24 cellular contexts compared by ENCODE assay signal in genomic region chr1:63678200-63678599, GRCh38.
DNase-seq lines count a peak whose midpoint lies in the region; ATAC-seq, FAIRE-seq and TF ChIP-seq lines count a peak whose summit lies in the region.
"Had no signal": no experiment of that assay in that cellular context is flagged by ENCODE, and none has a peak within 500 bp of the region (broad histone marks: within the 10 kb centered on the region; RNA-seq: fewer than 3 reads in every experiment).

No MANE protein-coding gene starts in this region.

- no peak for DNase-seq in A549 (ENCODE audit: low read depth in 1 of 2, low spot score in 1 of 2)
- no peak for DNase-seq in Caco-2
- DNase-seq in right cardiac atrium, result no peak
- no peak for DNase-seq in kidney glomerular epithelial cell (lab: John Stamatoyannopoulos, UW)
- DNase-seq: 8988T; AML-193; CD4-positive, alpha-beta T cell; CD8-positive, alpha-beta T cell; DMS 273 treated with DMSO at 0.1 percent for 48 hours; DMS153; DMS53; DMS79; DND-41; EL; GDM1 had no signal

- FAIRE-seq in A549 (lab: Jason Lieb, UNC), result no peak
- FAIRE-seq: A204.1, GM12878, GM12892, GM18507 had no signal

- intact Hi-C loops in Caco-2 (cut with micrococcal nuclease; ENCODE audit: unreplicated experiment), result loop anchor here (10.0 kb wide), 1 partner anchor 377 kb away; no protein-coding TSS in a partner anchor
- intact Hi-C loops in right cardiac atrium (cut with DNase I), result loop anchor here (5.0 to 10.0 kb wide), 2 partner anchors 567 to 569 kb away; no protein-coding TSS in a partner anchor

- no peak overlapping the region for H3K4me2 ChIP-seq in A549
- H3K4me2 ChIP-seq: BLaER1 treated with 17β-estradiol and CSF1 and Interleukin-3, amounts not matched to agents 10 nM and 100 nM had no signal

- H3K27me3 ChIP-seq in Caco-2 (replicated peaks; ENCODE audit: control insufficient read depth, insufficient read depth, low read length), result no peaks in the 10 kb centered on the region
- H3K27me3 ChIP-seq in right cardiac atrium (ENCODE audit: control insufficient read depth, insufficient read depth), result no peaks in the 10 kb centered on the region
- H3K27me3 ChIP-seq: BLaER1 treated with 17β-estradiol and CSF1 and Interleukin-3, amounts not matched to agents 10 nM and 100 nM had no signal

- peaks cover 16% of the 10 kb centered on the region for H3K4me1 Mint-ChIP-seq in Caco-2 (ENCODE audit: low read depth, unreplicated experiment)
- peaks cover 24% of the 10 kb centered on the region for H3K4me1 Mint-ChIP-seq in nephron
- H3K4me1 Mint-ChIP-seq: B cell had no signal

- no peak for TF ChIP-seq CTCF in A549 (IDR thresholded peaks at IDR 0.05)
- no peak for TF ChIP-seq CTCF in Caco-2 (IDR thresholded peaks at IDR 0.05; ENCODE audit: insufficient read depth in 1 of 2, low read depth in 1 of 2, low read length in 1 of 2, severe bottlenecking in 1 of 2, unreplicated experiment in 1 of 2)
- TF ChIP-seq CTCF in nephron (IDR thresholded peaks at IDR 0.05; ENCODE audit: unreplicated experiment in 3 of 3), result no peak

- H3K27me3 Mint-ChIP-seq in Caco-2 (ENCODE audit: insufficient read depth, unreplicated experiment) (no peaks in the 10 kb centered on the region), nephron (ENCODE audit: low read depth) (peaks cover 3% of the 10 kb centered on the region)
- H3K27me3 Mint-ChIP-seq: CD4-positive, alpha-beta T cell had no signal

- no peak overlapping the region for H3K4me3 Mint-ChIP-seq in Caco-2 (ENCODE audit: unreplicated experiment)
- no peak overlapping the region for H3K4me3 Mint-ChIP-seq in nephron
- H3K4me3 Mint-ChIP-seq: B cell; CD4-positive, alpha-beta T cell; CD8-positive, alpha-beta T cell had no signal

- H3K9me3 ChIP-seq in A549 (peaks cover 15% of the 10 kb centered on the region), Caco-2 (no peaks in the 10 kb centered on the region), right cardiac atrium (ENCODE audit: control insufficient read depth, low read length) (no peaks in the 10 kb centered on the region)

- H3K27ac Mint-ChIP-seq in Caco-2 (ENCODE audit: unreplicated experiment), result peak overlapping the region; percentile 67
- peak overlapping the region in 2 of 3 experiments; percentile 10 to 85 for H3K27ac Mint-ChIP-seq in nephron
- H3K27ac Mint-ChIP-seq: B cell; CD4-positive, alpha-beta T cell; CD8-positive, alpha-beta T cell had no signal

- no peak for TF ChIP-seq POLR2A in A549 (IDR thresholded peaks at IDR 0.05; ENCODE audit: low read length)

- CTCF ChIA-PET in A549 (lab: Yijun Ruan, JAX), result interaction anchor here (1.3 to 1.9 kb wide), 2 partner anchors 16 to 564 kb away, joined by 4 to 6 read pairs; no protein-coding TSS in a partner anchor
- CTCF ChIA-PET in Caco-2 (lab: Charles Lee), result no interaction called here

- H3K27ac ChIP-seq in A549, result no peak overlapping the region
- no peak overlapping the region for H3K27ac ChIP-seq in right cardiac atrium (ENCODE audit: low read length)
- H3K27ac ChIP-seq: BLaER1 treated with 17β-estradiol and CSF1 and Interleukin-3, amounts not matched to agents 10 nM and 100 nM; C4-2B had no signal

- no TSS peak for BruUV-seq in Caco-2 (replicated peaks; lab: Mats Ljungman, UMichigan)

- H3K36me3 Mint-ChIP-seq in Caco-2 (ENCODE audit: insufficient read depth, unreplicated experiment) (no peaks in the 10 kb centered on the region), nephron (ENCODE audit: low read depth) (no peaks in the 10 kb centered on the region)
- H3K36me3 Mint-ChIP-seq: CD8-positive, alpha-beta T cell had no signal

- 52% methylated on average over 1 of the region's 1 CpG for WGBS in A549 (ENCODE audit: missing lambda C conversion rate)
- 85% methylated on average over 1 of the region's 1 CpG for WGBS in right cardiac atrium

- H3K36me3 ChIP-seq in Caco-2 (ENCODE audit: control insufficient read depth, insufficient read depth, low read length), result no peaks in the 10 kb centered on the region

- H3K4me3 ChIP-seq in A549 (no peak overlapping the region), Caco-2 (ENCODE audit: low read depth, low read length) (no peak overlapping the region), right cardiac atrium (ENCODE audit: low read length) (no peak overlapping the region)
- H3K4me3 ChIP-seq: BLaER1 treated with 17β-estradiol and CSF1 and Interleukin-3, amounts not matched to agents 10 nM and 100 nM; GM12878 had no signal

- no peak for ATAC-seq in A549
- no peak for ATAC-seq in HG02571 (IDR thresholded peaks at IDR 0.05; ENCODE audit: unreplicated experiment)
- no peak for ATAC-seq in right cardiac atrium
- ATAC-seq: CD8-positive, alpha-beta T cell; GM12878 had no signal

- TF ChIP-seq RAD21 in A549 (conservative IDR thresholded peaks at IDR 0.05 in 1 of 2, IDR thresholded peaks at IDR 0.05 in 1 of 2), result no peak

- H3K9me3 Mint-ChIP-seq in Caco-2 (ENCODE audit: unreplicated experiment) (peaks cover 13% of the 10 kb centered on the region), nephron (peaks cover 6% of the 10 kb centered on the region)
- H3K9me3 Mint-ChIP-seq: CD4-positive, alpha-beta T cell; CD8-positive, alpha-beta T cell had no signal

- POLR2A ChIA-PET in A549 (lab: Yijun Ruan, JAX) (no interaction called here), Caco-2 (lab: Charles Lee) (no interaction called here)

- H3K4me1 ChIP-seq in A549 (peaks cover 17% of the 10 kb centered on the region), Caco-2 (peaks cover 9% of the 10 kb centered on the region), right cardiac atrium (ENCODE audit: control insufficient read depth, insufficient read depth, low read length) (no peaks in the 10 kb centered on the region)
- H3K4me1 ChIP-seq: BLaER1 treated with 17β-estradiol and CSF1 and Interleukin-3, amounts not matched to agents 10 nM and 100 nM had no signal

- no peak for TF ChIP-seq EP300 in A549 (IDR thresholded peaks at IDR 0.05)

TF ChIP-seq in A549, 52 proteins besides CTCF, POLR2A, EP300 and RAD21:
- peak; percentile 57 for TF ChIP-seq ZFP36 (IDR thresholded peaks at IDR 0.05; ENCODE audit: borderline replicate concordance, partially characterized antibody)
- no peak for TF ChIP-seq NR3C1 (IDR thresholded peaks at IDR 0.05)
- TF ChIP-seq CBX8 (IDR thresholded peaks at IDR 0.05), result no peak
TF ChIP-seq in A549: peak in this region for 1.
